Comparison of ENCODE assay signal across 8 cellular contexts in the genomic region with DNA sequence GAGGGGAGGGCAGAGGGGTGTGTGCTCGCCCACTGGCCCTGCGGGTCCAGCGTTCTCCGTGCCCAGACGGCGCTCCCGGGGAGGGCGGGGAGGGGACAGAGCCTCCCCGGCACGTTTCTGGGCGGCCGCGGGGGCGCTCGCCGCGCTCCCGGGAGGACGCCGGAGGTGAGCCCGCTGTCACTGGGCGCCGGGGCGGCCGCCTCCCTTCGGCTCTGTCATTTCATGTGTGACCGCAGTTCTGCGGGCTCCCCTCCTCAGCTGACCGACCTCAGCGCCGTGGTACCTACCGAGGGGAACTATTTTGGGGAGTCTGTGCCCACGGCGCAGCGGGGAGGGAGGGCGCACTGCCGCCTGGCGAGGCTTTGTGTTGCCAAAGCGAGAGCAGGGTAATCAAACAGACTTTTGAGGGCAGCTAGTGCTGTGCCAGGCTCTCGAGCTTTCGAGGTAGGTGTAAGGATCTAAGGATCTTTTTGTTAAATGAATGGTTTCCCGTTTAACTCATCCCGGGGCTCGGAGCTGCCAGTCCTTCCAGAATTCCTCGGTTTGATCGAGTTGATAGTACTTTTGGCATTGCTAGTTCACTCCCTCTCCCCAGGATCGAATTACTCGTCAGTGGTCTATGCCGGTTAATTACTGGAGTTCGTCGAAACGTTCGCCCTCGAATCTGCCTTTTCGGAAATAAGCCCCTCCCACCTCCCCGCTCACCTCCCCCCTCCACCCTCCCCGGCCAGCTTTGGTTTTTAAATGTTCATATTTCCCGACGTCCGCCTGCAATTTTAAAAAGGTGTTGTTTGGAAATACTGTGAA. TPM values are rescaled to one million over a fixed set of nuclear protein-coding genes. Genes with fewer than 3 reads are reported as not detected.
DNase-seq lines count a peak whose midpoint lies in the region; FAIRE-seq and TF ChIP-seq lines count a peak whose summit lies in the region.

No MANE protein-coding gene starts in this region.

- H3K4me2 ChIP-seq in smooth muscle cell = peak overlapping the region; percentile 95

- peak overlapping the region; percentile 99 for H3K27ac ChIP-seq in VCaP
- peak overlapping the region; percentile 99 for H3K27ac ChIP-seq in breast epithelium
- H3K27ac ChIP-seq in smooth muscle cell (ENCODE audit: low read depth) = peak overlapping the region; percentile 97

- no peaks in the 10 kb centered on the region for H3K9me3 ChIP-seq in breast epithelium
- no peaks in the 10 kb centered on the region for H3K9me3 ChIP-seq in smooth muscle cell (replicated peaks; ENCODE audit: low read depth)

- TF ChIP-seq CTCF in VCaP (conservative IDR thresholded peaks at IDR 0.05) (peak; percentile 16; the same call in 1 of the 2 replicates), breast epithelium (IDR thresholded peaks at IDR 0.05) (peak; percentile 13 to 21 (median 16)), smooth muscle cell (IDR thresholded peaks at IDR 0.05; ENCODE audit: borderline replicate concordance, insufficient read depth, poor library complexity, severe bottlenecking) (no peak)

- H3K36me3 Mint-ChIP-seq in immature natural killer cell = no peaks in the 10 kb centered on the region

- H3K36me3 ChIP-seq in H7 (replicated peaks; ENCODE audit: control insufficient read depth, insufficient read depth, low read length) = no peaks in the 10 kb centered on the region
- no peaks in the 10 kb centered on the region for H3K36me3 ChIP-seq in breast epithelium
- no peaks in the 10 kb centered on the region for H3K36me3 ChIP-seq in smooth muscle cell (ENCODE audit: low read depth)

- intact Hi-C loops in breast epithelium (cut with DNase I; ENCODE audit: low total_unique reads) = no loop called here

- peak overlapping the region; percentile 92 for H2AFZ ChIP-seq in smooth muscle cell (ENCODE audit: low read depth)

- peak overlapping the region; percentile 88 to 98 (median 92) for H3K4me3 Mint-ChIP-seq in immature natural killer cell

- H3K27me3 Mint-ChIP-seq in immature natural killer cell (ENCODE audit: low read depth in 3 of 3) = peaks cover 8 to 19% (median 15%) of the 10 kb centered on the region in 3 donors

- peak; percentile 81 for DNase-seq in H7
- DNase-seq in M059J (ENCODE audit: low read depth) = peak; percentile 80
- DNase-seq in breast epithelium (ENCODE audit: low spot score in 2 of 2) = peak in 1 of 2 donors; percentile 44
- peak; percentile 70 to 74 (median 72) for DNase-seq in immature natural killer cell
- no peak for DNase-seq in smooth muscle cell (lab: John Stamatoyannopoulos, UW; ENCODE audit: unreplicated experiment)
- no peak for DNase-seq in HTR-8/SVneo (ENCODE audit: insufficient read length, low spot score)

- H3K4me3 ChIP-seq in H7 (ENCODE audit: insufficient read depth, low read depth, low read length) (peak overlapping the region; percentile 58), breast epithelium (peak overlapping the region; percentile 83 to 91 (median 90)), smooth muscle cell (peak overlapping the region; percentile 81)

- peak; percentile 55 for TF ChIP-seq POLR2A in GM10847 (IDR thresholded peaks at IDR 0.05; ENCODE audit: extremely low read depth, insufficient read length)
- TF ChIP-seq POLR2A in breast epithelium (IDR thresholded peaks at IDR 0.05) = peak; percentile 15

- peaks cover 42% of the 10 kb centered on the region for H4K20me1 ChIP-seq in smooth muscle cell (ENCODE audit: low read depth)

- FAIRE-seq in HTR-8/SVneo (lab: Jason Lieb, UNC) = no peak

- H3K79me2 ChIP-seq in smooth muscle cell (ENCODE audit: low read depth) = peaks cover 60% of the 10 kb centered on the region

- peak overlapping the region; percentile 99 for H3K9ac ChIP-seq in smooth muscle cell (ENCODE audit: low read depth)

- H3F3A ChIP-seq in smooth muscle cell (ENCODE audit: low read depth) = peaks cover 35% of the 10 kb centered on the region

- H3K4me1 Mint-ChIP-seq in immature natural killer cell = peaks cover 43 to 67% of the 10 kb centered on the region in 2 donors

- WGBS in smooth muscle cell (ENCODE audit: low lambda C conversion rate) = under 1% methylated on average over 55 of the region's 60 CpGs

- H3K27ac Mint-ChIP-seq in immature natural killer cell = peak overlapping the region; percentile 90 to 97 (median 94)

- peaks cover 26% of the 10 kb centered on the region for H3K27me3 ChIP-seq in H7 (ENCODE audit: control insufficient read depth, insufficient read depth, low read length)
- H3K27me3 ChIP-seq in breast epithelium = no peaks in the 10 kb centered on the region
- no peaks in the 10 kb centered on the region for H3K27me3 ChIP-seq in smooth muscle cell (ENCODE audit: low read depth)

- H3K4me1 ChIP-seq in breast epithelium = peaks cover 4 to 5% of the 10 kb centered on the region in 2 donors
- H3K4me1 ChIP-seq in smooth muscle cell (ENCODE audit: low read depth) = peaks cover 19% of the 10 kb centered on the region

- no peaks in the 10 kb centered on the region for H3K9me3 Mint-ChIP-seq in immature natural killer cell

RNA-seq across cellular contexts. Expression of gene ARID5B, which starts 1.9 kb away (rescaled TPM):
- total RNA-seq in H7 (2014; rRNA removed; shearing (Covaris generic)) = 1.3 and 1.4 TPM in 2 replicates
- 31.1 and 43.9 TPM in 2 replicates for total RNA-seq in M059J (2014; rRNA removed; shearing (Covaris generic))
- total RNA-seq in breast epithelium (100 to 1,000 TPM in 2 of 3 donors, 10 to 100 TPM in 1; 89.5 to 166 (median 125) TPM), smooth muscle cell (67.6 and 69.4 TPM in 2 replicates)
- polyA plus RNA-seq in immature natural killer cell (10 to 100 TPM; 12.2 to 35.3 (median 22.1) TPM), smooth muscle cell (49.0 and 52.7 TPM in 2 replicates)

Comparison
In these comparisons a context has a peak if more than half of its experiments do, and no peak if none do; other contexts are left out.
1. DNase-seq: peak in H7 (single experiment), M059J (single experiment) and immature natural killer cell (3 of 3); none in smooth muscle cell (single experiment) and HTR-8/SVneo (single experiment).
2. RNA of gene ARID5B, which starts 1.9 kb away (total RNA-seq): 89.5 to 166 TPM in breast epithelium, 67.6 to 69.4 TPM in smooth muscle cell and 31.1 to 43.9 TPM in M059J; 1.3 to 1.4 TPM in H7; every median in the first group is over 10 times any median in the second.
3. Peak in every context shown above with its lines, with median percentiles within 50 percentile points of each other: H3K4me3 ChIP-seq and H3K27ac ChIP-seq.